ENCODE assay signal across 24 cellular contexts in the genomic region with DNA sequence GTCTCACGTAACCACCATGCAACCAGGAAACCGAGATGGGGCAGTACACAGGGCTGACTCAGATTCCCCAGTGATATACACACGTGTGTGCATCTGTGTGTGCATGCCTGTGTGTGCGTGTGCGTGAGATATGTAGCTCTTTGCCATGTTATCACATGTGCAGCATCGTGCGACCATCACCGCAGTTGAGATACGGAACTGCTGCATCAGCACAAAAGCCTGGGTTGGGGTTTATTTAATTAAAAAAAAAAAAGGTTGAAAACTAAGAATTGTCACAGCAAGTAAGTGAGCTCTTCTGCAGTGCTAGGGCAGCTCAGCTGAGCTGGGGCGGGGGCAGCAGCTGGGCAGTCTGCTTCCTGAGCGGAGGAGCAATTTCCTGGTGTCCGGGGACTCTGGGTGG.
"Had no signal": no experiment of that assay in that cellular context is flagged by ENCODE, and none has a peak within 500 bp of the region (broad histone marks: within the 10 kb centered on the region; RNA-seq: fewer than 3 reads in every experiment).

No MANE protein-coding gene starts in this region.

- H3K36me3 Mint-ChIP-seq: immature natural killer cell; mesothelial cell of epicardium; naive B cell; natural killer cell; neural progenitor cell; stimulated activated naive B cell treated with anti-CD40 and anti-IgM and Interleukin-4, amounts not matched to agents 10 μg/mL and 1 μg/mL and 100 μg/mL, for 72 hours had no signal

- H3K4me1 Mint-ChIP-seq: immature natural killer cell; mesothelial cell of epicardium; naive B cell; stimulated activated naive B cell treated with anti-CD40 and anti-IgM and Interleukin-4, amounts not matched to agents 10 μg/mL and 1 μg/mL and 100 μg/mL, for 72 hours had no signal

- H3K4me2 ChIP-seq: neural progenitor cell had no signal

- H3K27ac Mint-ChIP-seq: immature natural killer cell; mesothelial cell of epicardium; natural killer cell; stimulated activated naive B cell treated with anti-CD40 and anti-IgM and Interleukin-4, amounts not matched to agents 10 μg/mL and 1 μg/mL and 100 μg/mL, for 72 hours had no signal

- H3K27ac ChIP-seq: left ventricle myocardium inferior, neural progenitor cell, ovary, right atrium auricular region, skin epidermis, stomach, testis, thyroid gland, transverse colon, upper lobe of left lung had no signal

- H3K4me1 ChIP-seq: left ventricle myocardium inferior, neural progenitor cell, right atrium auricular region, stomach, testis, thyroid gland, transverse colon, upper lobe of left lung had no signal

- H3K9me3 Mint-ChIP-seq: immature natural killer cell; mesothelial cell of epicardium; natural killer cell; nephron progenitor cell; neural progenitor cell; stimulated activated naive B cell treated with anti-CD40 and anti-IgM and Interleukin-4, amounts not matched to agents 10 μg/mL and 1 μg/mL and 100 μg/mL, for 72 hours had no signal

- H3K4me3 Mint-ChIP-seq: immature natural killer cell; mesothelial cell of epicardium; natural killer cell; nephron progenitor cell; neural progenitor cell; stimulated activated naive B cell treated with anti-CD40 and anti-IgM and Interleukin-4, amounts not matched to agents 10 μg/mL and 1 μg/mL and 100 μg/mL, for 72 hours had no signal

- H3K4me3 ChIP-seq: left ventricle myocardium inferior, lung, neural progenitor cell, ovary, right atrium auricular region, skin epidermis, stomach, testis, thyroid gland, transverse colon, upper lobe of left lung had no signal

- H3K9ac ChIP-seq: neural progenitor cell had no signal

- H3K36me3 ChIP-seq: left ventricle myocardium inferior, neural progenitor cell, ovary, right atrium auricular region, stomach, thyroid gland, transverse colon, upper lobe of left lung had no signal

- H2AFZ ChIP-seq: neural progenitor cell had no signal

- H3K9me3 ChIP-seq: left ventricle myocardium inferior, ovary, right atrium auricular region, stomach, testis, thyroid gland, transverse colon, upper lobe of left lung had no signal

- ATAC-seq: natural killer cell; sciatic nerve; stimulated activated naive B cell treated with anti-CD40 and anti-IgM and Interleukin-4, amounts not matched to agents 10 μg/mL and 1 μg/mL and 100 μg/mL, for 72 hours; stimulated activated naive CD8-positive, alpha-beta T cell treated with anti-CD3 and anti-CD28 coated beads, Interleukin-15, Interleukin-2, amounts not matched to agents 100 U/mL and 50 U/mL, for 24 hours had no signal

- H3K27me3 ChIP-seq: neural progenitor cell, ovary, right atrium auricular region, testis, thyroid gland, transverse colon, upper lobe of left lung had no signal

- DNase-seq: hypothalamus; immature natural killer cell; left ventricle myocardium inferior; naive B cell; natural killer cell; nephron progenitor cell; ovary; stimulated activated CD4-positive, alpha-beta T cell treated with anti-CD3 and anti-CD28 coated beads, Interleukin-12 subunit alpha, Interleukin-12 subunit beta, amount 100 ng/mL, for 4 hours; stimulated activated CD4-positive, alpha-beta T cell treated with anti-CD3 and anti-CD28 coated beads, Interleukin-15, amount 100 ng/mL, for 24 hours; stimulated activated CD4-positive, alpha-beta T cell treated with anti-CD3 and anti-CD28 coated beads, Interleukin-2, amount 100 ng/mL, for 24 hours; stimulated activated CD4-positive, alpha-beta T cell treated with anti-CD3 and anti-CD28 coated beads, Interleukin-4, amount 100 ng/mL, for 1 hour; stimulated activated naive B cell treated with anti-CD40 and anti-IgM and Interleukin-4, amounts not matched to agents 10 μg/mL and 1 μg/mL and 100 μg/mL, for 72 hours; stimulated activated naive CD8-positive, alpha-beta T cell treated with anti-CD3 and anti-CD28 coated beads, Interleukin-15, Interleukin-2, amounts not matched to agents 100 U/mL and 50 U/mL, for 24 hours; stomach; testis; thyroid gland; transverse colon had no signal
